7 cellular contexts compared by ENCODE assay signal in genomic region chr19:7522923-7523667, GRCh38. TPM values are rescaled to one million over a fixed set of nuclear protein-coding genes. Genes with fewer than 3 reads are reported as not detected.
DNase-seq lines count a peak whose midpoint lies in the region; ATAC-seq, FAIRE-seq and TF ChIP-seq lines count a peak whose summit lies in the region.

No MANE protein-coding gene starts in this region.

- WGBS in esophagus squamous epithelium, 2 donors: 10 to 11% methylated on average over 8 to 12 of the region's 23 CpGs
- 3% methylated on average over 20 of the region's 23 CpGs for WGBS in prostate gland

- TF ChIP-seq CTCF in esophagus squamous epithelium (IDR thresholded peaks at IDR 0.05) (no peak), prostate gland (IDR thresholded peaks at IDR 0.05) (no peak)

- H3K4me3 ChIP-seq in esophagus squamous epithelium (peak overlapping the region; percentile 71 to 91 (median 84)), prostate gland (peak overlapping the region; percentile 77 to 94)

- TF ChIP-seq POLR2A in H54 (IDR thresholded peaks at IDR 0.05; ENCODE audit: low read depth, low read length) (no peak), esophagus squamous epithelium (IDR thresholded peaks at IDR 0.05) (no peak), prostate gland (IDR thresholded peaks at IDR 0.05) (no peak)

- DNase-seq in H54 (ENCODE audit: insufficient read length, low spot score) (peak; percentile 46), RKO (ENCODE audit: low spot score) (peak; percentile 47), esophagus squamous epithelium (lab: John Stamatoyannopoulos, UW) (no peak), prostate gland (ENCODE audit: low spot score) (no peak), GOT3 (lab: John Stamatoyannopoulos, UW) (no peak), NCI-H1436 treated with DMSO at 0.1 percent for 48 hours (lab: John Stamatoyannopoulos, UW) (no peak)

- intact Hi-C loops in esophagus squamous epithelium (cut with DNase I) (loop anchor here (10.0 kb wide), 1 partner anchor 138 kb away; no protein-coding TSS in a partner anchor), prostate gland (cut with DNase I) (loop anchor here (5.0 kb wide), 1 partner anchor 126 kb away; no protein-coding TSS in a partner anchor)

- no peaks in the 10 kb centered on the region for H3K27me3 ChIP-seq in esophagus squamous epithelium
- no peaks in the 10 kb centered on the region for H3K27me3 ChIP-seq in prostate gland (replicated peaks; ENCODE audit: insufficient read depth)

- ATAC-seq in HG03139 (IDR thresholded peaks at IDR 0.05; ENCODE audit: unreplicated experiment): no peak

- peaks cover 19 to 33% (median 21%) of the 10 kb centered on the region in 3 donors for H3K4me1 ChIP-seq in esophagus squamous epithelium
- peaks cover 12% of the 10 kb centered on the region for H3K4me1 ChIP-seq in prostate gland (replicated peaks)

- no peak for FAIRE-seq in H54 (lab: Jason Lieb, UNC)

- H3K9me3 ChIP-seq in esophagus squamous epithelium: no peaks in the 10 kb centered on the region
- H3K9me3 ChIP-seq in prostate gland: no peaks in the 10 kb centered on the region

- H3K36me3 ChIP-seq in esophagus squamous epithelium (peaks cover 4 to 60% (median 19%) of the 10 kb centered on the region in 3 donors), prostate gland (peaks cover 0 to 16% of the 10 kb centered on the region in 2 donors)

- H3K27ac ChIP-seq in esophagus squamous epithelium: peak overlapping the region in 3 of 4 donors; percentile 73 to 86 (median 78)
- peak overlapping the region; percentile 47 to 58 for H3K27ac ChIP-seq in prostate gland

RNA-seq across cellular contexts. Expression of gene MCOLN1, which starts 0.7 kb away (rescaled TPM):
- total RNA-seq in esophagus squamous epithelium: 10 to 100 TPM in 1 of 4 donors, 1 to 10 TPM in 3; 5.7 to 13.9 (median 7.8) TPM
- 10 to 100 TPM; 13.4 to 24.8 TPM for total RNA-seq in prostate gland

RNA-seq across cellular contexts. Expression of gene ZNF358, which starts 7.2 kb away (rescaled TPM):
- total RNA-seq in esophagus squamous epithelium: 10 to 100 TPM in 3 of 4 donors, 1 to 10 TPM in 1; 3.8 to 42.2 (median 19.5) TPM
- 100 to 1,000 TPM; 104 to 116 TPM for total RNA-seq in prostate gland

RNA-seq across cellular contexts. Expression of gene PNPLA6, which starts 12.4 kb away (rescaled TPM):
- total RNA-seq in esophagus squamous epithelium: 10 to 100 TPM; 39.7 to 74.1 (median 50.1) TPM
- total RNA-seq in prostate gland: 10 to 100 TPM; 74.6 to 75.2 TPM

RNA-seq across cellular contexts. Expression of gene PEX11G, which starts 34.3 kb away (rescaled TPM):
- total RNA-seq in esophagus squamous epithelium (1 to 10 TPM; 1.1 to 6.7 (median 4.1) TPM), prostate gland (10 to 100 TPM; 13.1 to 17.4 TPM)

Comparison
In these comparisons a context has a peak if more than half of its experiments do, and no peak if none do; other contexts are left out.
1. DNase-seq: peak in H54 (single experiment) and RKO (single experiment); none in esophagus squamous epithelium (single experiment), prostate gland (single experiment), GOT3 (single experiment) and NCI-H1436 treated with DMSO at 0.1 percent for 48 hours (single experiment).